Comparison of ENCODE assay signal across 17 cellular contexts in genomic region chr19:40639638-40639982, GRCh38.
"Had no signal": no experiment of that assay in that cellular context is flagged by ENCODE, and none has a peak within 500 bp of the region (broad histone marks: within the 10 kb centered on the region; RNA-seq: fewer than 3 reads in every experiment).

No MANE protein-coding gene starts in this region.

- H3K27me3 ChIP-seq: breast epithelium, sigmoid colon had no signal

- ATAC-seq: activated T-cell treated with anti-CD3 and anti-CD28 coated beads, Interleukin-2, amount 50 U/mL, for 4 hours; natural killer cell treated with Interleukin-12 subunit alpha and Interleukin-12 subunit beta and Interleukin-15 and Interleukin-18, amount 100 ng/mL, for 72 hours; stimulated activated naive CD8-positive, alpha-beta T cell treated with anti-CD3 and anti-CD28 coated beads, Interleukin-15, amount 100 ng/mL, for 72 hours; T-helper 17 cell; WTC11 had no signal

- H3K27ac ChIP-seq: dorsolateral prefrontal cortex, prostate gland had no signal

- H3K36me3 Mint-ChIP-seq: natural killer cell treated with Interleukin-12 subunit alpha and Interleukin-12 subunit beta and Interleukin-15 and Interleukin-18, amount 100 ng/mL, for 72 hours; WTC11 had no signal

- H3K27ac Mint-ChIP-seq: activated CD4-positive, alpha-beta memory T cell treated with anti-CD3 and anti-CD28 coated beads, Interleukin-2, amount 10 ng/mL, durations not matched to agents 7 days and 5 days; natural killer cell treated with Interleukin-12 subunit alpha and Interleukin-12 subunit beta and Interleukin-15 and Interleukin-18, amount 100 ng/mL, for 72 hours; T-helper 17 cell; WTC11 had no signal

- H3K9me3 ChIP-seq: breast epithelium, prostate gland, sigmoid colon, spleen had no signal

- DNase-seq: activated CD4-positive, alpha-beta memory T cell treated with anti-CD3 and anti-CD28 coated beads, Interleukin-2, amount 10 ng/mL, durations not matched to agents 7 days and 5 days; activated CD4-positive, alpha-beta T cell treated with anti-CD3 and anti-CD28 coated beads for 4 hours; activated gamma-delta T cell; activated T-cell treated with anti-CD3 and anti-CD28 coated beads, Interleukin-2, amount 50 U/mL, for 4 hours; anterior cingulate cortex; dorsolateral prefrontal cortex; hippocampal formation; mesendoderm; nucleus accumbens; sigmoid colon; spleen; stimulated activated naive CD8-positive, alpha-beta T cell treated with anti-CD3 and anti-CD28 coated beads, Interleukin-15, amount 100 ng/mL, for 72 hours; T-helper 17 cell had no signal

- H3K9me3 Mint-ChIP-seq: activated CD4-positive, alpha-beta memory T cell treated with anti-CD3 and anti-CD28 coated beads, Interleukin-2, amount 10 ng/mL, durations not matched to agents 7 days and 5 days; activated T-cell treated with anti-CD3 and anti-CD28 coated beads, Interleukin-2, amount 50 U/mL, for 4 hours; natural killer cell treated with Interleukin-12 subunit alpha and Interleukin-12 subunit beta and Interleukin-15 and Interleukin-18, amount 100 ng/mL, for 72 hours; stimulated activated naive CD8-positive, alpha-beta T cell treated with anti-CD3 and anti-CD28 coated beads, Interleukin-15, amount 100 ng/mL, for 72 hours; WTC11 had no signal

- H3K4me3 ChIP-seq: breast epithelium, dorsolateral prefrontal cortex, prostate gland, sigmoid colon, spleen had no signal

- H3K36me3 ChIP-seq: breast epithelium, prostate gland, sigmoid colon, spleen had no signal

- H3K4me3 Mint-ChIP-seq: activated CD4-positive, alpha-beta memory T cell treated with anti-CD3 and anti-CD28 coated beads, Interleukin-2, amount 10 ng/mL, durations not matched to agents 7 days and 5 days; activated T-cell treated with anti-CD3 and anti-CD28 coated beads, Interleukin-2, amount 50 U/mL, for 4 hours; natural killer cell treated with Interleukin-12 subunit alpha and Interleukin-12 subunit beta and Interleukin-15 and Interleukin-18, amount 100 ng/mL, for 72 hours; stimulated activated naive CD8-positive, alpha-beta T cell treated with anti-CD3 and anti-CD28 coated beads, Interleukin-15, amount 100 ng/mL, for 72 hours; T-helper 17 cell; WTC11 had no signal

- H3K4me1 ChIP-seq: breast epithelium, prostate gland had no signal
